In genomic region chr18:3526421-3527354, GRCh38 we compare ENCODE assay signal across 9 cellular contexts.
A peak's percentile ranks its signal among the peaks of the same experiment; 100 is the strongest.
DNase-seq lines count a peak whose midpoint lies in the region; ATAC-seq and TF ChIP-seq lines count a peak whose summit lies in the region.
"Had no signal": no experiment of that assay in that cellular context is flagged by ENCODE, and none has a peak within 500 bp of the region (broad histone marks: within the 10 kb centered on the region; RNA-seq: fewer than 3 reads in every experiment).

No MANE protein-coding gene starts in this region.

- H3K9ac ChIP-seq in neural cell (ENCODE audit: low read length): no peak overlapping the region
- peak overlapping the region in 1 of 2 donors; percentile 23 for H3K9ac ChIP-seq in colonic mucosa (ENCODE audit: low read depth in 2 of 2, low read length in 2 of 2)
- H3K9ac ChIP-seq: BLaER1 had no signal

- H3K27me3 Mint-ChIP-seq in activated T-cell treated with anti-CD3 and anti-CD28 coated beads, Interleukin-2, amount 50 U/mL, for 24 hours: no peaks in the 10 kb centered on the region
- H3K27me3 Mint-ChIP-seq in central memory CD8-positive, alpha-beta T cell: no peaks in the 10 kb centered on the region

- H3K27me3 ChIP-seq in neural cell (ENCODE audit: insufficient read depth, low read depth, low read length): no peaks in the 10 kb centered on the region
- no peaks in the 10 kb centered on the region for H3K27me3 ChIP-seq in gastroesophageal sphincter
- H3K27me3 ChIP-seq in colonic mucosa: no peaks in the 10 kb centered on the region
- H3K27me3 ChIP-seq: BLaER1 had no signal

- peak overlapping the region; percentile 38 for H3K27ac Mint-ChIP-seq in activated T-cell treated with anti-CD3 and anti-CD28 coated beads, Interleukin-2, amount 50 U/mL, for 24 hours
- H3K27ac Mint-ChIP-seq in central memory CD8-positive, alpha-beta T cell (ENCODE audit: low read depth): no peak overlapping the region

- TF ChIP-seq EP300 in neural cell (conservative IDR thresholded peaks at IDR 0.05; ENCODE audit: poor library complexity, severe bottlenecking) (peak; percentile 38), gastroesophageal sphincter (IDR thresholded peaks at IDR 0.05) (no peak)

- H3K4me3 ChIP-seq in neural cell (ENCODE audit: low read length): no peak overlapping the region
- H3K4me3 ChIP-seq in gastroesophageal sphincter: no peak overlapping the region
- no peak overlapping the region for H3K4me3 ChIP-seq in colonic mucosa
- H3K4me3 ChIP-seq: BLaER1 had no signal

- no peak for DNase-seq in activated T-cell treated with anti-CD3 and anti-CD28 coated beads, Interleukin-2, amount 50 U/mL, for 24 hours
- no peak for DNase-seq in activated T-cell treated with anti-CD3 and anti-CD28 coated beads, Interleukin-2, amount 50 U/mL, for 1 hour
- DNase-seq in NCI-H2171 treated with DMSO at 0.1 percent for 48 hours (lab: John Stamatoyannopoulos, UW) (peak; percentile 99), colonic mucosa (no peak)
- no peak for DNase-seq in central memory CD8-positive, alpha-beta T cell (ENCODE audit: low spot score in 2 of 2)

- no peaks in the 10 kb centered on the region for H3K9me2 ChIP-seq in neural cell (ENCODE audit: insufficient read depth, low read length)

- TF ChIP-seq POLR2A in gastroesophageal sphincter (IDR thresholded peaks at IDR 0.05): no peak

- TF ChIP-seq CTCF in neural cell (IDR thresholded peaks at IDR 0.05; ENCODE audit: poor library complexity, severe bottlenecking): no peak
- TF ChIP-seq CTCF in gastroesophageal sphincter (IDR thresholded peaks at IDR 0.05): no peak
- TF ChIP-seq CTCF in colonic mucosa (IDR thresholded peaks at IDR 0.05): no peak

- no peak overlapping the region for H2AFZ ChIP-seq in neural cell (ENCODE audit: low read depth, low read length)

- H3K27ac ChIP-seq in neural cell (ENCODE audit: low read length): no peak overlapping the region
- H3K27ac ChIP-seq in gastroesophageal sphincter: no peak overlapping the region
- H3K27ac ChIP-seq in colonic mucosa: no peak overlapping the region
- H3K27ac ChIP-seq: BLaER1 had no signal

- no peaks in the 10 kb centered on the region for H3K4me1 ChIP-seq in gastroesophageal sphincter
- H3K4me1 ChIP-seq in colonic mucosa: no peaks in the 10 kb centered on the region
- H3K4me1 ChIP-seq: BLaER1 had no signal

- H3K9me3 Mint-ChIP-seq in activated T-cell treated with anti-CD3 and anti-CD28 coated beads, Interleukin-2, amount 50 U/mL, for 24 hours: peaks cover 5% of the 10 kb centered on the region
- no peaks in the 10 kb centered on the region for H3K9me3 Mint-ChIP-seq in central memory CD8-positive, alpha-beta T cell

- WGBS in gastroesophageal sphincter (ENCODE audit: low coverage in 1 of 2), 2 donors: 46 to 57% methylated on average over 8 to 13 of the region's 13 CpGs

- no peaks in the 10 kb centered on the region for H3K9me3 ChIP-seq in neural cell (ENCODE audit: low read length)
- H3K9me3 ChIP-seq in gastroesophageal sphincter: peaks cover 0 to 9% (median 0%) of the 10 kb centered on the region in 3 donors
- H3K9me3 ChIP-seq in colonic mucosa: no peaks in the 10 kb centered on the region

- H4K20me1 ChIP-seq in neural cell (ENCODE audit: insufficient read depth): no peaks in the 10 kb centered on the region
- H4K20me1 ChIP-seq: BLaER1 had no signal

- intact Hi-C loops in colonic mucosa (cut with DNase I): no loop called here

- no peak for TF ChIP-seq RAD21 in neural cell (conservative IDR thresholded peaks at IDR 0.05)

- no peak overlapping the region for H3K4me2 ChIP-seq in neural cell (ENCODE audit: low read length)
- H3K4me2 ChIP-seq: BLaER1 had no signal

- no peaks in the 10 kb centered on the region for H3F3A ChIP-seq in neural cell (ENCODE audit: insufficient read depth, low read length, poor library complexity, severe bottlenecking)

- no peaks in the 10 kb centered on the region for H3K36me3 Mint-ChIP-seq in activated T-cell treated with anti-CD3 and anti-CD28 coated beads, Interleukin-2, amount 50 U/mL, for 24 hours (ENCODE audit: low read depth)
- H3K36me3 Mint-ChIP-seq in central memory CD8-positive, alpha-beta T cell (ENCODE audit: insufficient read depth): peaks cover 2% of the 10 kb centered on the region

- H3K36me3 ChIP-seq in neural cell (ENCODE audit: insufficient read depth, low read length) (no peaks in the 10 kb centered on the region), gastroesophageal sphincter (no peaks in the 10 kb centered on the region), colonic mucosa (no peaks in the 10 kb centered on the region)
- H3K36me3 ChIP-seq: BLaER1 had no signal

- H3K4me3 Mint-ChIP-seq in activated T-cell treated with anti-CD3 and anti-CD28 coated beads, Interleukin-2, amount 50 U/mL, for 24 hours: no peak overlapping the region
- peak overlapping the region; percentile 63 for H3K4me3 Mint-ChIP-seq in central memory CD8-positive, alpha-beta T cell

- no peaks in the 10 kb centered on the region for H3K79me2 ChIP-seq in neural cell (replicated peaks; ENCODE audit: insufficient read depth, low read length)

- ATAC-seq in HG02938 (IDR thresholded peaks at IDR 0.05; ENCODE audit: unreplicated experiment) (peak; percentile 74), gastroesophageal sphincter (no peak)
- ATAC-seq in central memory CD8-positive, alpha-beta T cell (replicated peaks; ENCODE audit: extremely low read depth, poor library complexity, severe bottlenecking): no peak

- peaks cover 17% of the 10 kb centered on the region for H3K4me1 Mint-ChIP-seq in activated T-cell treated with anti-CD3 and anti-CD28 coated beads, Interleukin-2, amount 50 U/mL, for 24 hours (ENCODE audit: low read depth)
- H3K4me1 Mint-ChIP-seq in central memory CD8-positive, alpha-beta T cell: peaks cover 15% of the 10 kb centered on the region

TF ChIP-seq in neural cell, 6 proteins besides CTCF, POLR2A, EP300 and RAD21:
- TF ChIP-seq REST (IDR thresholded peaks at IDR 0.05; ENCODE audit: borderline replicate concordance) (no peak), POLR2AphosphoS5 (IDR thresholded peaks at IDR 0.05) (peak; percentile 20)
